ENCODE assay signal across 24 cellular contexts in genomic region chr10:114762811-114763210, GRCh38. TPM values are rescaled to one million over a fixed set of nuclear protein-coding genes. Genes with fewer than 3 reads are reported as not detected.
A peak's percentile ranks its signal among the peaks of the same experiment; 100 is the strongest.
DNase-seq lines count a peak whose midpoint lies in the region; ATAC-seq, FAIRE-seq and TF ChIP-seq lines count a peak whose summit lies in the region.
"Had no signal": no experiment of that assay in that cellular context is flagged by ENCODE, and none has a peak within 500 bp of the region (broad histone marks: within the 10 kb centered on the region; RNA-seq: fewer than 3 reads in every experiment).

No MANE protein-coding gene starts in this region.

- BruUV-seq in MCF 10A (replicated peaks; lab: Mats Ljungman, UMichigan): no TSS peak
- BruUV-seq in Panc1 (replicated peaks; lab: Mats Ljungman, UMichigan): no TSS peak

- H3K27me3 ChIP-seq in breast epithelium (no peaks in the 10 kb centered on the region), Panc1 (ENCODE audit: control insufficient read depth, insufficient read depth, low read length) (no peaks in the 10 kb centered on the region), bronchial epithelial cell (ENCODE audit: control insufficient read depth, insufficient read depth, low read length) (no peaks in the 10 kb centered on the region), sigmoid colon (peaks cover 3 to 38% (median 20%) of the 10 kb centered on the region in 3 donors)

- no peak overlapping the region for H3K4me3 ChIP-seq in breast epithelium
- no peak overlapping the region for H3K4me3 ChIP-seq in Panc1 (ENCODE audit: low read depth in 2 of 2, low read length in 2 of 2)
- no peak overlapping the region for H3K4me3 ChIP-seq in bronchial epithelial cell (ENCODE audit: low read depth, low read length)
- H3K4me3 ChIP-seq in sigmoid colon: no peak overlapping the region
- H3K4me3 ChIP-seq: BLaER1, GM23338 had no signal

- POLR2A ChIA-PET in MCF 10A (lab: Yijun Ruan, JAX): interaction anchor here (1.1 kb wide), 1 partner anchor 35 kb away, joined by 4 read pairs; no protein-coding TSS in a partner anchor
- POLR2A ChIA-PET in Panc1 (lab: Charles Lee): no interaction called here

- 88 to 93% methylated on average over 5 of the region's 5 CpGs for WGBS in sigmoid colon, 2 donors

- TF ChIP-seq POLR2A in breast epithelium (IDR thresholded peaks at IDR 0.05) (no peak), sigmoid colon (IDR thresholded peaks at IDR 0.05) (no peak)

- H3K4me1 Mint-ChIP-seq in MCF 10A (ENCODE audit: insufficient read depth, unreplicated experiment): peaks cover 9% of the 10 kb centered on the region

- FAIRE-seq in bronchial epithelial cell (lab: Jason Lieb, UNC): peak; percentile 18
- FAIRE-seq: A204.1, G401.6, GM12892, GM19239 had no signal

- H3K36me3 ChIP-seq in breast epithelium: no peaks in the 10 kb centered on the region
- no peaks in the 10 kb centered on the region for H3K36me3 ChIP-seq in Panc1 (ENCODE audit: control insufficient read depth, insufficient read depth, low read length)
- H3K36me3 ChIP-seq in bronchial epithelial cell (ENCODE audit: control insufficient read depth, insufficient read depth, low read length): no peaks in the 10 kb centered on the region
- H3K36me3 ChIP-seq in sigmoid colon: no peaks in the 10 kb centered on the region
- H3K36me3 ChIP-seq: BLaER1 had no signal

- H3K27me3 Mint-ChIP-seq in MCF 10A (ENCODE audit: insufficient read depth, unreplicated experiment): no peaks in the 10 kb centered on the region

- TF ChIP-seq CTCF in MCF 10A (IDR thresholded peaks at IDR 0.05; ENCODE audit: unreplicated experiment): no peak
- no peak for TF ChIP-seq CTCF in breast epithelium (IDR thresholded peaks at IDR 0.05)
- no peak for TF ChIP-seq CTCF in Panc1 (IDR thresholded peaks at IDR 0.05)
- no peak for TF ChIP-seq CTCF in bronchial epithelial cell (IDR thresholded peaks at IDR 0.05; ENCODE audit: insufficient read depth, low read length, severe bottlenecking)
- no peak for TF ChIP-seq CTCF in sigmoid colon (IDR thresholded peaks at IDR 0.05)

- no peak overlapping the region for H3K27ac ChIP-seq in breast epithelium
- H3K27ac ChIP-seq in Panc1 (ENCODE audit: low read length): peak overlapping the region; percentile 99
- no peak overlapping the region for H3K27ac ChIP-seq in sigmoid colon
- H3K27ac ChIP-seq: 22Rv1, BLaER1, C4-2B had no signal

- H3K4me1 ChIP-seq in breast epithelium (no peaks in the 10 kb centered on the region), Panc1 (ENCODE audit: control insufficient read depth, insufficient read depth, low read length) (peaks cover 82% of the 10 kb centered on the region), sigmoid colon (peaks cover 0 to 10% (median 9%) of the 10 kb centered on the region in 4 donors)

- in situ Hi-C loops in Panc1 (cut with HindIII; ENCODE audit: low pct_unique_long_range_greater_than_20kb, low sequenced_read_pairs): no loop called here

- H3K9me3 ChIP-seq in breast epithelium (no peaks in the 10 kb centered on the region), Panc1 (ENCODE audit: control insufficient read depth, insufficient read depth, low read depth, low read length) (no peaks in the 10 kb centered on the region), sigmoid colon (no peaks in the 10 kb centered on the region)
- H3K9me3 ChIP-seq: BLaER1, Caco-2 had no signal

- H3K36me3 Mint-ChIP-seq in MCF 10A (ENCODE audit: insufficient read depth, unreplicated experiment): no peaks in the 10 kb centered on the region
- H3K36me3 Mint-ChIP-seq: CD4-positive, CD25-positive, alpha-beta regulatory T cell; CD8-positive, alpha-beta T cell had no signal

- no peak for TF ChIP-seq EP300 in sigmoid colon (IDR thresholded peaks at IDR 0.05)

- no peak overlapping the region for H3K4me3 Mint-ChIP-seq in MCF 10A (ENCODE audit: unreplicated experiment)
- H3K4me3 Mint-ChIP-seq: B cell; CD4-positive, CD25-positive, alpha-beta regulatory T cell; CD8-positive, alpha-beta T cell; GM23338; H9; HFFc6 had no signal

- no peak for ATAC-seq in Panc1
- ATAC-seq: CD8-positive, alpha-beta T cell; GM23338; HCT116 had no signal

- H3K27ac Mint-ChIP-seq in MCF 10A (ENCODE audit: low read depth, unreplicated experiment): no peak overlapping the region
- H3K27ac Mint-ChIP-seq: B cell; CD4-positive, CD25-positive, alpha-beta regulatory T cell; CD8-positive, alpha-beta T cell; GM23338; H9; HFFc6 had no signal

- CTCF ChIA-PET in MCF 10A (lab: Yijun Ruan, JAX) (no interaction called here), Panc1 (lab: Charles Lee) (no interaction called here)

- DNase-seq in MCF 10A (ENCODE audit: unreplicated experiment): peak; percentile 21
- DNase-seq in breast epithelium (ENCODE audit: low spot score in 2 of 2): no peak
- no peak for DNase-seq in Panc1 (ENCODE audit: low read depth, low spot score)
- DNase-seq in bronchial epithelial cell (ENCODE audit: low read depth): peak; percentile 35
- DNase-seq in sigmoid colon: no peak
- DNase-seq in NCI-H446 treated with DMSO at 0.1 percent for 48 hours (lab: John Stamatoyannopoulos, UW): no peak
- DNase-seq in stimulated activated CD4-positive, alpha-beta T cell treated with anti-CD3 and anti-CD28 coated beads, Interleukin-1b, Interleukin-23, amount 100 ng/mL, for 48 hours: no peak
- DNase-seq: Caco-2; CD4-positive, CD25-positive, alpha-beta regulatory T cell; CD8-positive, alpha-beta T cell; DMS153; DND-41; H9; HFFc6 had no signal

- no peaks in the 10 kb centered on the region for H3K9me3 Mint-ChIP-seq in MCF 10A (ENCODE audit: unreplicated experiment)
- H3K9me3 Mint-ChIP-seq: CD8-positive, alpha-beta T cell; GM23338; H9; HFFc6 had no signal

- intact Hi-C loops in MCF 10A (cut with micrococcal nuclease): no loop called here
- intact Hi-C loops in breast epithelium (cut with DNase I; ENCODE audit: low total_unique reads): no loop called here
- intact Hi-C loops in Panc1 (cut with micrococcal nuclease; ENCODE audit: unreplicated experiment): no loop called here
- intact Hi-C loops in sigmoid colon (cut with DNase I): no loop called here

RNA-seq across cellular contexts. Expression of gene FHIP2A, which starts 58.8 kb away (rescaled TPM):
- total RNA-seq in MCF 10A (2022): 17.2 and 25.9 TPM in 2 replicates
- 10 to 100 TPM; 28.2 to 32.3 (median 31.0) TPM for total RNA-seq in breast epithelium
- 32.6 TPM for total RNA-seq in Panc1 (2021; ENCODE audit: unreplicated experiment)
- 13.2 TPM for polyA plus RNA-seq in Panc1 (2012; ENCODE audit: insufficient read length)
- total RNA-seq in bronchial epithelial cell: 6.8 and 7.9 TPM in 2 replicates
- 10 to 100 TPM; 32.1 to 37.7 (median 36.1) TPM for total RNA-seq in sigmoid colon
- 1 to 10 TPM; 2.4 to 5.6 (median 3.2) TPM for polyA plus RNA-seq in sigmoid colon

Comparison
In these comparisons a context has a peak if more than half of its experiments do, and no peak if none do; other contexts are left out.
1. DNase-seq: peak in MCF 10A (single experiment) and bronchial epithelial cell (single experiment); none in breast epithelium (0 of 2), Panc1 (single experiment), sigmoid colon (single experiment), NCI-H446 treated with DMSO at 0.1 percent for 48 hours (single experiment) and stimulated activated CD4-positive, alpha-beta T cell treated with anti-CD3 and anti-CD28 coated beads, Interleukin-1b, Interleukin-23, amount 100 ng/mL, for 48 hours (single experiment).